ENCODE assay signal across 11 cellular contexts in genomic region chr3:179000144-179000543, GRCh38.
DNase-seq lines count a peak whose midpoint lies in the region; ATAC-seq lines count a peak whose summit lies in the region.
"Had no signal": no experiment of that assay in that cellular context is flagged by ENCODE, and none has a peak within 500 bp of the region (broad histone marks: within the 10 kb centered on the region; RNA-seq: fewer than 3 reads in every experiment).

No MANE protein-coding gene starts in this region.

- intact Hi-C loops in left ventricle myocardium superior (cut with micrococcal nuclease) = no loop called here

- peaks cover 7% of the 10 kb centered on the region for H3K4me1 Mint-ChIP-seq in activated T-cell treated with anti-CD3 and anti-CD28 coated beads, Interleukin-2, amount 50 U/mL, for 4 hours (ENCODE audit: low read depth)
- peaks cover 15% of the 10 kb centered on the region for H3K4me1 Mint-ChIP-seq in stimulated activated memory B cell treated with anti-CD40 and anti-IgM and Interleukin-4, amounts not matched to agents 10 μg/mL and 1 μg/mL and 100 μg/mL, for 72 hours
- H3K4me1 Mint-ChIP-seq: neural crest cell had no signal

- H3K4me3 Mint-ChIP-seq in activated T-cell treated with anti-CD3 and anti-CD28 coated beads, Interleukin-2, amount 50 U/mL, for 4 hours = no peak overlapping the region
- peak overlapping the region; percentile 45 for H3K4me3 Mint-ChIP-seq in stimulated activated memory B cell treated with anti-CD40 and anti-IgM and Interleukin-4, amounts not matched to agents 10 μg/mL and 1 μg/mL and 100 μg/mL, for 72 hours
- H3K4me3 Mint-ChIP-seq: activated B cell treated with CpG ODN at 0.5 μM for 24 hours, neural crest cell had no signal

- no peaks in the 10 kb centered on the region for H3K27me3 Mint-ChIP-seq in activated T-cell treated with anti-CD3 and anti-CD28 coated beads, Interleukin-2, amount 50 U/mL, for 4 hours (ENCODE audit: low read depth)
- no peaks in the 10 kb centered on the region for H3K27me3 Mint-ChIP-seq in stimulated activated memory B cell treated with anti-CD40 and anti-IgM and Interleukin-4, amounts not matched to agents 10 μg/mL and 1 μg/mL and 100 μg/mL, for 72 hours
- H3K27me3 Mint-ChIP-seq: activated B cell treated with CpG ODN at 0.5 μM for 24 hours had no signal

- H3K9me3 Mint-ChIP-seq in activated T-cell treated with anti-CD3 and anti-CD28 coated beads, Interleukin-2, amount 50 U/mL, for 4 hours = no peaks in the 10 kb centered on the region
- H3K9me3 Mint-ChIP-seq in stimulated activated memory B cell treated with anti-CD40 and anti-IgM and Interleukin-4, amounts not matched to agents 10 μg/mL and 1 μg/mL and 100 μg/mL, for 72 hours = peaks cover 5% of the 10 kb centered on the region
- H3K9me3 Mint-ChIP-seq: activated B cell treated with CpG ODN at 0.5 μM for 24 hours had no signal

- H3K27ac Mint-ChIP-seq in stimulated activated memory B cell treated with anti-CD40 and anti-IgM and Interleukin-4, amounts not matched to agents 10 μg/mL and 1 μg/mL and 100 μg/mL, for 72 hours = peak overlapping the region; percentile 86
- H3K27ac Mint-ChIP-seq: activated B cell treated with CpG ODN at 0.5 μM for 24 hours had no signal

- ATAC-seq in activated T-cell treated with anti-CD3 and anti-CD28 coated beads, Interleukin-2, amount 50 U/mL, for 4 hours = peak; percentile 90 to 96
- peak; percentile 73 for ATAC-seq in GM21786 (IDR thresholded peaks at IDR 0.05; ENCODE audit: unreplicated experiment)
- ATAC-seq in HG03460 (IDR thresholded peaks at IDR 0.05; ENCODE audit: unreplicated experiment) = peak; percentile 80
- ATAC-seq in stimulated activated memory B cell treated with anti-CD40 and anti-IgM and Interleukin-4, amounts not matched to agents 10 μg/mL and 1 μg/mL and 100 μg/mL, for 72 hours = peak; percentile 92
- ATAC-seq in left ventricle myocardium superior = no peak

- peaks cover 8% of the 10 kb centered on the region for H3K36me3 Mint-ChIP-seq in activated T-cell treated with anti-CD3 and anti-CD28 coated beads, Interleukin-2, amount 50 U/mL, for 4 hours (ENCODE audit: insufficient read depth)
- H3K36me3 Mint-ChIP-seq in stimulated activated memory B cell treated with anti-CD40 and anti-IgM and Interleukin-4, amounts not matched to agents 10 μg/mL and 1 μg/mL and 100 μg/mL, for 72 hours = peaks cover 40% of the 10 kb centered on the region

- DNase-seq in activated T-cell treated with anti-CD3 and anti-CD28 coated beads, Interleukin-2, amount 50 U/mL, for 4 hours = no peak
- no peak for DNase-seq in activated T-cell treated with anti-CD3 and anti-CD28 coated beads, Interleukin-2, amount 50 U/mL, for 1 hour
- DNase-seq in left ventricle myocardium superior = no peak
- no peak for DNase-seq in midbrain (lab: John Stamatoyannopoulos, UW)
- no peak for DNase-seq in epidermal melanocyte (ENCODE audit: insufficient read length, low spot score)
- DNase-seq: activated B cell treated with CpG ODN at 0.5 μM for 24 hours, NCI-H2081 had no signal
